In the genomic region with DNA sequence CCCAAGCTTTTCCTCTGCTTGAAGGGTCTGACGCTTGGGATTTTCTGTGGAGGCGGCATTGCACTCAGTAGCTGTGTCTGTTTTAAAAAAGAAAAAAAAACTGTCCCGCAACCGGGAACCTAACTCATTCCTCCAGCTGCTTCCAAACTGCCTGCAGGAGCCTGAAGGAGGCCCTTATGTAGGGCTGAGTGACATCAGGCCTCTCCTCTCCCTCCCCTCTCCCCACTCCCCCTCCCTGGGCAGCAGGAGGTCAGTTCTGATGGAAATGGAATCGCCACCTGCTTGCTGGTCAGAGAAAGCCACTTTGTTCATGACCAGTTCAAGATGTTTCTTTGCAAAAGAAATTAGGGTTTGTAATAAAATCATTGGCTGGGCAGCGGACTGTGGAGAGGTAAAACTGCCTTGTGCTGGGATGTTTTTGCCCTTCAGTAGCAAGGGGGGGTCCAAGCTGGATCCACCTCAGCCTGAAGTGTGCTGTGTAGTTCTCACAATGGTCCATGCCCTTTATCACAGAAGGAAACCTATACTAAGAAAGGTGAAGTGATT, we compare ENCODE assay signal across 1 cellular context.
TF ChIP-seq lines count a peak whose summit lies in the region.

A gene (minus strand): TSS at position 149 of the 546 bp plus-strand sequence. CDS start 90 bp downstream, at position 59.

TF ChIP-seq in H1, 55 proteins besides CTCF, POLR2A, EP300 and RAD21:
- TF ChIP-seq RNF2 (IDR thresholded peaks at IDR 0.05; ENCODE audit: borderline replicate concordance, low read depth, low read length, missing control alignments, poor library complexity, severe bottlenecking) (no peak), ASH2L (IDR thresholded peaks at IDR 0.05; ENCODE audit: low read length) (no peak), HDAC6 (IDR thresholded peaks at IDR 0.05; ENCODE audit: low read depth, low read length) (no peak)
- TF ChIP-seq, protein P1, sequence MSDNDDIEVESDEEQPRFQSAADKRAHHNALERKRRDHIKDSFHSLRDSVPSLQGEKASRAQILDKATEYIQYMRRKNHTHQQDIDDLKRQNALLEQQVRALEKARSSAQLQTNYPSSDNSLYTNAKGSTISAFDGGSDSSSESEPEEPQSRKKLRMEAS (IDR thresholded peaks at IDR 0.05), result 0 out of 2 replicates have a peak, but pooled peaks have one; percentile 9
